12 cellular contexts compared by ENCODE assay signal in the genomic region with DNA sequence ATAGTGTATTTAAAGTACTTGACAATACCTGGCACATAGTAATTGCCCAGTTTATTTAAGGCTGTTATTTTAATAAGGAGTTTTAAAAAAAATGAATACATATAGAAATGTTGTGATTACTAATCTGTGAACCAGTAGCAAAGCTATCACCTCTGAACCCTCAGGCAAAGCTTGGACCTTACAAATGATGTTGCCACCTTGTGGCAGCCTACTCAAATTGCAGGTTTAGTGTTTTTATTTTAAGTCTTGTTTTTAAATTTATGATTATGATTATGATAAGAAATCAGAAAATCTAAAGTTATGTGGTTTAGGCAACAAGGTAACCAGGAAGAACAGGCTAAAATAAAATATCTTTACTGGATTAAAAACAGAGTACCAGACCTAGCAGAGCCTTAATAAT. TPM values are rescaled to one million over a fixed set of nuclear protein-coding genes. Genes with fewer than 3 reads are reported as not detected.
DNase-seq lines count a peak whose midpoint lies in the region; ATAC-seq, FAIRE-seq and TF ChIP-seq lines count a peak whose summit lies in the region.
"Had no signal": no experiment of that assay in that cellular context is flagged by ENCODE, and none has a peak within 500 bp of the region (broad histone marks: within the 10 kb centered on the region; RNA-seq: fewer than 3 reads in every experiment).

No MANE protein-coding gene starts in this region.

- no peak overlapping the region for H2AFZ ChIP-seq in OCI-LY3 (ENCODE audit: low read depth, low read length)

- H3K4me1 ChIP-seq in A549: peaks cover 9% of the 10 kb centered on the region; the same call in 2 of the 3 replicates
- no peaks in the 10 kb centered on the region for H3K4me1 ChIP-seq in OCI-LY3 (ENCODE audit: low read length)

- H3K4me2 ChIP-seq in A549 (no peak overlapping the region), OCI-LY3 (ENCODE audit: low read length) (no peak overlapping the region)

- CTCF ChIA-PET in A549 (lab: Yijun Ruan, JAX) (interaction anchor here (0.6 to 2.0 kb wide), 8 partner anchors 9 to 196 kb away, joined by 3 to 8 read pairs (median 4); no protein-coding TSS in a partner anchor), HEK293T (lab: Yijun Ruan, JAX) (interaction anchor here (0.7 kb wide), 1 partner anchor 15 kb away, joined by 4 read pairs; no protein-coding TSS in a partner anchor)

- POLR2A ChIA-PET in A549 (lab: Yijun Ruan, JAX) (no interaction called here), HEK293T (lab: Yijun Ruan, JAX) (no interaction called here)

- H3K9ac ChIP-seq in OCI-LY3 (ENCODE audit: low read length): no peak overlapping the region

- H3K36me3 ChIP-seq in OCI-LY3 (replicated peaks; ENCODE audit: low read depth, low read length): peaks cover 4% of the 10 kb centered on the region
- H3K36me3 ChIP-seq: sigmoid colon had no signal

- TF ChIP-seq RAD21 in A549 (conservative IDR thresholded peaks at IDR 0.05 in 1 of 2, IDR thresholded peaks at IDR 0.05 in 1 of 2): 0 out of 5 replicates have a peak, but pooled peaks of 1 of the 2 experiments have one; percentile 34

- ATAC-seq in A549: no peak
- no peak for ATAC-seq in HG03159 (IDR thresholded peaks at IDR 0.05; ENCODE audit: unreplicated experiment)

- TF ChIP-seq POLR2A in A549 (IDR thresholded peaks at IDR 0.05; ENCODE audit: low read length): no peak
- TF ChIP-seq POLR2A in erythroblast (IDR thresholded peaks at IDR 0.05; ENCODE audit: low read length): no peak

- TF ChIP-seq EP300 in A549 (IDR thresholded peaks at IDR 0.05): no peak

- H3K9me3 ChIP-seq in A549 (peaks cover 8% of the 10 kb centered on the region; the same call in 2 of the 3 replicates), OCI-LY3 (ENCODE audit: insufficient read depth, low read length) (no peaks in the 10 kb centered on the region)
- H3K9me3 ChIP-seq: sigmoid colon had no signal

- no peaks in the 10 kb centered on the region for H3K27me3 ChIP-seq in OCI-LY3 (ENCODE audit: low read depth, low read length)
- H3K27me3 ChIP-seq: sigmoid colon had no signal

- H3K27ac ChIP-seq in A549 (no peak overlapping the region), OCI-LY3 (ENCODE audit: low read length) (no peak overlapping the region)
- H3K27ac ChIP-seq: sigmoid colon had no signal

- H3K4me3 ChIP-seq in A549 (no peak overlapping the region), OCI-LY3 (ENCODE audit: low read length) (no peak overlapping the region)
- H3K4me3 ChIP-seq: sigmoid colon had no signal

- DNase-seq in A549 (ENCODE audit: low read depth in 1 of 2, low spot score in 1 of 2) (peak in 1 of 2 experiments; percentile 61), erythroblast (lab: John Stamatoyannopoulos, UW) (peak; percentile 58 to 59), GM19240 (ENCODE audit: insufficient read length, low spot score) (no peak), HEK293T (ENCODE audit: extremely low spot score) (no peak), amygdala (lab: John Stamatoyannopoulos, UW) (no peak)
- DNase-seq: activated CD4-positive, CD25-positive, alpha-beta regulatory T cell; NCI-H524 treated with DMSO at 0.1 percent for 48 hours; sigmoid colon had no signal

- no peaks in the 10 kb centered on the region for H4K20me1 ChIP-seq in OCI-LY3 (ENCODE audit: insufficient read depth, low read length)

- no peaks in the 10 kb centered on the region for H3K79me2 ChIP-seq in OCI-LY3 (ENCODE audit: low read length)

- FAIRE-seq in A549 (lab: Jason Lieb, UNC): no peak
- FAIRE-seq: endothelial cell of umbilical vein had no signal

- TF ChIP-seq CTCF in A549 (IDR thresholded peaks at IDR 0.05) (peak; percentile 38; the same call in 2 of the 3 replicates), GM12872 (IDR thresholded peaks at IDR 0.05; ENCODE audit: insufficient read depth, low read depth, low read length) (peak; percentile 36; the same call in 2 of the 3 replicates), OCI-LY3 (IDR thresholded peaks at IDR 0.05; ENCODE audit: low read depth, low read length) (peak; percentile 31)

TF ChIP-seq in A549, 52 proteins besides CTCF, POLR2A, EP300 and RAD21:
- TF ChIP-seq SMC3 (IDR thresholded peaks at IDR 0.05): peak; percentile 17; the same call in 1 of the 3 replicates
- no peak for TF ChIP-seq NPAS2 (CRISPR knock-in tag; IDR thresholded peaks at IDR 0.05; ENCODE audit: borderline replicate concordance)
- no peak for TF ChIP-seq KDM5A (IDR thresholded peaks at IDR 0.05)

TF ChIP-seq in HEK293T, 16 proteins besides CTCF, POLR2A, EP300 and RAD21:
- no peak for TF ChIP-seq LEF1 (IDR thresholded peaks at IDR 0.05; ENCODE audit: borderline replicate concordance)
- TF ChIP-seq TARDBP (IDR thresholded peaks at IDR 0.05): no peak
- no peak for TF ChIP-seq CTBP1 (IDR thresholded peaks at IDR 0.05; ENCODE audit: borderline replicate concordance)
- TF ChIP-seq ELF4 (IDR thresholded peaks at IDR 0.05): no peak
- TF ChIP-seq, protein P1, sequence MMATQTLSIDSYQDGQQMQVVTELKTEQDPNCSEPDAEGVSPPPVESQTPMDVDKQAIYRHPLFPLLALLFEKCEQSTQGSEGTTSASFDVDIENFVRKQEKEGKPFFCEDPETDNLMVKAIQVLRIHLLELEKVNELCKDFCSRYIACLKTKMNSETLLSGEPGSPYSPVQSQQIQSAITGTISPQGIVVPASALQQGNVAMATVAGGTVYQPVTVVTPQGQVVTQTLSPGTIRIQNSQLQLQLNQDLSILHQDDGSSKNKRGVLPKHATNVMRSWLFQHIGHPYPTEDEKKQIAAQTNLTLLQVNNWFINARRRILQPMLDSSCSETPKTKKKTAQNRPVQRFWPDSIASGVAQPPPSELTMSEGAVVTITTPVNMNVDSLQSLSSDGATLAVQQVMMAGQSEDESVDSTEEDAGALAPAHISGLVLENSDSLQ (IDR thresholded peaks at IDR 0.05): no peak
- TF ChIP-seq NFRKB (IDR thresholded peaks at IDR 0.05): no peak
- TF ChIP-seq FOXA1 (IDR thresholded peaks at IDR 0.05): no peak

RNA-seq across cellular contexts. Expression of a gene that starts 35.8 kb away (rescaled TPM):
- polyA plus RNA-seq in A549 (2011; rRNA removed) (1.0 and 1.1 TPM in 2 replicates), A549 (2017; fragmentation: RNase III; extraction: RNeasy Plus Mini Kit Qiagen cat#74134 plus additional on column Dnase treatment) (1.5 to 1.7 TPM (median 1.7 TPM) in 3 replicates)
- polyA plus RNA-seq in A549 (2012; cell fraction: cytosol; rRNA removed): 1.3 and 1.6 TPM in 2 replicates
- 3.8 and 4.1 TPM in 2 replicates for polyA plus RNA-seq in A549 (2012; cell fraction: nucleus; rRNA removed)
- 2.4 and 4.5 TPM in 2 replicates for polyA minus RNA-seq in A549 (2011; rRNA and poly(A)+ RNA removed)

Comparison
In these comparisons a context has a peak if more than half of its experiments do, and no peak if none do; other contexts are left out.
1. DNase-seq: peak in erythroblast (2 of 2); none in GM19240 (single experiment), HEK293T (single experiment) and amygdala (0 of 56).
2. Peak in every context shown above with its lines, with median percentiles within 50 percentile points of each other: CTCF ChIP-seq.